ENCODE assay signal across 9 cellular contexts in the genomic region with DNA sequence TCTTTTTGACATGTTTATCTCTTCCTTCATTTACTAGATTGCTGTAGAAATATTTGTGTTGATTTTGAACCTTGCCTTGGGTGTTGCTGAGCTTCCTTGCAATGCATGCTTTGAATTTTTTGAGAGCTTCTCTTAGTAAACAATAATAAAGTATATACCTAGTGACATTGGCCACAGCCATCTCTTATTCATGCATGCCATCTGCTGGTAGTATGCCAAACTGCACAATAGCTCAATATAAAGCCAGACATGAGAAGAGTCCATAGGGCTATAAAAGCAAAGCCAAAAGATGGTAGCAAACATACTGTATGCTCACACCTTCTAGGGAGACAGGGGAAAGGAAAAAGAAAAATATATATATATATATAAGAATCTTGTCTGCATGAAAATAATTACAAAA.
A peak's percentile ranks its signal among the peaks of the same experiment; 100 is the strongest.
DNase-seq lines count a peak whose midpoint lies in the region; ATAC-seq and TF ChIP-seq lines count a peak whose summit lies in the region.
"Had no signal": no experiment of that assay in that cellular context is flagged by ENCODE, and none has a peak within 500 bp of the region (broad histone marks: within the 10 kb centered on the region; RNA-seq: fewer than 3 reads in every experiment).

No MANE protein-coding gene starts in this region.

- DNase-seq in NCI-H1417 (lab: John Stamatoyannopoulos, UW) (peak; percentile 3 to 62 (median 59)), NCI-H1417 treated with DMSO at 0.1 percent for 48 hours (lab: John Stamatoyannopoulos, UW) (no peak), Kasumi-1 (lab: John Stamatoyannopoulos, UW) (peak; percentile 61 to 78), RPMI8226 (peak; percentile 65), brain microvascular endothelial cell (peak; percentile 74), medulla oblongata (ENCODE audit: extremely low spot score) (peak; percentile 60)

- no peaks in the 10 kb centered on the region for H3K36me3 ChIP-seq in brain microvascular endothelial cell (replicated peaks)
- H3K36me3 ChIP-seq: BLaER1 treated with 17β-estradiol and CSF1 and Interleukin-3, amounts not matched to agents 10 nM and 100 nM had no signal

- in situ Hi-C loops in brain microvascular endothelial cell (cut with HindIII; ENCODE audit: low pct_ligation_motif_present, low sequenced_read_pairs), result no loop called here

- no peak overlapping the region for H3K27ac ChIP-seq in brain microvascular endothelial cell
- H3K27ac ChIP-seq: BLaER1 treated with 17β-estradiol and CSF1 and Interleukin-3, amounts not matched to agents 10 nM and 100 nM had no signal

- ATAC-seq in HG03139 (IDR thresholded peaks at IDR 0.05; ENCODE audit: unreplicated experiment) (no peak), GM18861 (IDR thresholded peaks at IDR 0.05; ENCODE audit: unreplicated experiment) (no peak)

- no peaks in the 10 kb centered on the region for H3K27me3 ChIP-seq in brain microvascular endothelial cell (replicated peaks)
- H3K27me3 ChIP-seq: BLaER1 treated with 17β-estradiol and CSF1 and Interleukin-3, amounts not matched to agents 10 nM and 100 nM had no signal

- peak; percentile 76 for TF ChIP-seq CTCF in brain microvascular endothelial cell (IDR thresholded peaks at IDR 0.05; ENCODE audit: low read depth, low read length, missing control alignments)

- no peak overlapping the region for H3K4me3 ChIP-seq in brain microvascular endothelial cell (ENCODE audit: low read depth, low read length)
- H3K4me3 ChIP-seq: BLaER1 treated with 17β-estradiol and CSF1 and Interleukin-3, amounts not matched to agents 10 nM and 100 nM had no signal
